Comparison of ENCODE assay signal across 28 cellular contexts in the genomic region with DNA sequence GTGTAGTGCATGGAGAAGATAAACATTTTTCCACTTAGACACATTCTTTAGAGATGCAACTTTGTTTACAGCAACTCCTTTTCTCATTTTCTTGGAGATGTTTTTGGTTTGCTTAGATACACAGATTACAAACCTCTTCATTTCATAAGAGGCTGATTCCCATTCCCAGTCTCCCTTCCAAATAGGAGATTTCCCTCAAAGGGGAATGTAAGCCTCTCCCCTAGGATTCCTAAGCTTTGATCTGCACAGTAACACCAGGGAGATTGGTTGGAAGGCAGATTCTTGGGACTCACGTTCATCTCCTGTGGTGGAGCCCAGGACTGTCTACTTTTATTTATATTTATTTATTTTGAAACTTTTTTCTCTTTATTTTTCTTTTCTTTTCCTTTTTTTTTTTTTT.
DNase-seq lines count a peak whose midpoint lies in the region; ATAC-seq and TF ChIP-seq lines count a peak whose summit lies in the region.
"Had no signal": no experiment of that assay in that cellular context is flagged by ENCODE, and none has a peak within 500 bp of the region (broad histone marks: within the 10 kb centered on the region; RNA-seq: fewer than 3 reads in every experiment).

No MANE protein-coding gene starts in this region.

- DNase-seq in DND-41 (no peak), Karpas-422 (no peak), trophoblast cell (peak; percentile 7 to 52), NCI-H146 treated with DMSO at 0.1 percent for 48 hours (lab: John Stamatoyannopoulos, UW; ENCODE audit: unreplicated experiment) (no peak), dorsolateral prefrontal cortex (no peak)
- DNase-seq in effector memory CD8-positive, alpha-beta T cell, result no peak
- no peak for DNase-seq in activated T-cell treated with anti-CD3 and anti-CD28 coated beads, Interleukin-2, amount 50 U/mL, for 48 hours
- DNase-seq: activated CD4-positive, alpha-beta memory T cell treated with anti-CD3 and anti-CD28 coated beads for 36 hours; activated naive CD4-positive, alpha-beta T cell treated with Interleukin-2 at 50 U/mL for 16 hours; activated T-cell treated with anti-CD3 and anti-CD28 coated beads, Interleukin-2, amount 50 U/mL, for 1 hour; aorta; caudate nucleus; COR-L47; EL; foreskin keratinocyte; midbrain; MV-4-11; NCI-H187 treated with DMSO at 0.1 percent for 48 hours; NCI-H345; nephron progenitor cell; SJCRH30; stimulated activated CD4-positive, alpha-beta T cell treated with anti-CD3 and anti-CD28 coated beads, Interleukin-2, amount 100 ng/mL, for 24 hours; stimulated activated naive CD4-positive, alpha-beta T cell; T-helper 17 cell had no signal

- H3K4me3 Mint-ChIP-seq in effector memory CD8-positive, alpha-beta T cell, result peak overlapping the region; percentile 15 to 45
- H3K4me3 Mint-ChIP-seq: activated CD4-positive, alpha-beta memory T cell treated with anti-CD3 and anti-CD28 coated beads for 36 hours; nephron progenitor cell; T-helper 17 cell had no signal

- H4K8ac ChIP-seq in trophoblast cell (ENCODE audit: low read depth, low read length), result no peak overlapping the region

- no peak overlapping the region for H4K91ac ChIP-seq in trophoblast cell (ENCODE audit: low read depth, low read length)

- no peak overlapping the region for H2BK5ac ChIP-seq in trophoblast cell (ENCODE audit: low read depth, low read length, poor library complexity)

- H2BK120ac ChIP-seq in trophoblast cell (ENCODE audit: insufficient read depth, low read length, poor library complexity), result no peak overlapping the region

- H3K4me3 ChIP-seq in DND-41 (ENCODE audit: low read depth in 1 of 2, low read length in 2 of 2) (no peak overlapping the region), Karpas-422 (ENCODE audit: low read length) (no peak overlapping the region), trophoblast cell (ENCODE audit: low read depth, low read length) (no peak overlapping the region), dorsolateral prefrontal cortex (no peak overlapping the region)
- H3K4me3 ChIP-seq: prostate gland, SJCRH30, thoracic aorta had no signal

- H3K27me3 ChIP-seq in DND-41 (ENCODE audit: insufficient read depth, low read length, poor library complexity), result no peaks in the 10 kb centered on the region
- H3K27me3 ChIP-seq in Karpas-422 (ENCODE audit: low read length), result no peaks in the 10 kb centered on the region
- H3K27me3 ChIP-seq in trophoblast cell (ENCODE audit: insufficient read depth, low read length), result no peaks in the 10 kb centered on the region
- no peaks in the 10 kb centered on the region for H3K27me3 ChIP-seq in dorsolateral prefrontal cortex
- H3K27me3 ChIP-seq: foreskin keratinocyte, SJCRH30 had no signal

- H3K36me3 Mint-ChIP-seq in effector memory CD8-positive, alpha-beta T cell (ENCODE audit: insufficient read depth), result peaks cover 7% of the 10 kb centered on the region

- H2AFZ ChIP-seq in DND-41 (ENCODE audit: low read depth, low read length) (no peak overlapping the region), Karpas-422 (ENCODE audit: low read length) (no peak overlapping the region), trophoblast cell (ENCODE audit: insufficient read depth, low read length, poor library complexity) (no peak overlapping the region)

- H3K27ac ChIP-seq in DND-41 (ENCODE audit: low read length) (0 out of 2 replicates have a peak overlapping the region, but pooled peaks have one; percentile 3), Karpas-422 (ENCODE audit: low read length) (peak overlapping the region; percentile 52; the same call in 1 of the 2 replicates), trophoblast cell (ENCODE audit: low read depth, low read length) (no peak overlapping the region), dorsolateral prefrontal cortex (no peak overlapping the region)
- H3K27ac ChIP-seq: epithelial cell of prostate, foreskin keratinocyte, KMS-11, prostate gland, SJCRH30, thoracic aorta had no signal

- H3K4ac ChIP-seq in trophoblast cell (ENCODE audit: low read depth, low read length), result no peak overlapping the region

- H4K20me1 ChIP-seq in DND-41 (ENCODE audit: insufficient read depth, low read length) (no peaks in the 10 kb centered on the region), Karpas-422 (ENCODE audit: insufficient read depth, low read depth, low read length) (no peaks in the 10 kb centered on the region)

- H3K79me2 ChIP-seq in DND-41 (ENCODE audit: insufficient read depth, low read length), result no peaks in the 10 kb centered on the region
- H3K79me2 ChIP-seq in Karpas-422 (ENCODE audit: low read length), result peaks cover 68% of the 10 kb centered on the region
- H3K79me2 ChIP-seq in trophoblast cell (ENCODE audit: control insufficient read depth, insufficient read depth, low read length, poor library complexity), result no peaks in the 10 kb centered on the region

- H3K9me3 Mint-ChIP-seq in effector memory CD8-positive, alpha-beta T cell, result no peaks in the 10 kb centered on the region

- H3K36me3 ChIP-seq in DND-41 (ENCODE audit: insufficient read depth, low read length) (no peaks in the 10 kb centered on the region), Karpas-422 (ENCODE audit: insufficient read depth, low read length) (no peaks in the 10 kb centered on the region), trophoblast cell (ENCODE audit: control insufficient read depth in 1 of 2, insufficient read depth in 2 of 2, low read length in 2 of 2) (no peaks in the 10 kb centered on the region)
- H3K36me3 ChIP-seq: prostate gland, SJCRH30, thoracic aorta had no signal

- no CpG with 5 or more reads among the region's 1 CpG for WGBS in trophoblast cell (ENCODE audit: extremely low coverage, insufficient coverage, insufficient read length)

- H3K4me1 Mint-ChIP-seq in effector memory CD8-positive, alpha-beta T cell (ENCODE audit: low read depth in 2 of 2), result peaks cover 36 to 53% of the 10 kb centered on the region in 2 donors

- no peak for ATAC-seq in DND-41 (ENCODE audit: insufficient read depth, low read depth)
- no peak for ATAC-seq in effector memory CD8-positive, alpha-beta T cell (replicated peaks)
- ATAC-seq: foreskin keratinocyte, T-helper 17 cell had no signal

- H3K18ac ChIP-seq in trophoblast cell (ENCODE audit: low read length), result no peak overlapping the region

- no peak overlapping the region for H4K12ac ChIP-seq in trophoblast cell (ENCODE audit: low read depth, low read length)

- no peak overlapping the region for H2BK12ac ChIP-seq in trophoblast cell (ENCODE audit: low read length)

- H3K9me2 ChIP-seq in Karpas-422 (replicated peaks; ENCODE audit: insufficient read depth, low read length), result no peaks in the 10 kb centered on the region

- intact Hi-C loops in dorsolateral prefrontal cortex (cut with DNase I), result no loop called here

- no peak overlapping the region for H2AK5ac ChIP-seq in trophoblast cell (ENCODE audit: low read length)

- no peak overlapping the region for H3K4me2 ChIP-seq in DND-41 (ENCODE audit: insufficient read depth, low read length)
- H3K4me2 ChIP-seq in Karpas-422 (ENCODE audit: low read depth, low read length, poor library complexity, severe bottlenecking), result no peak overlapping the region
- no peak overlapping the region for H3K4me2 ChIP-seq in trophoblast cell (ENCODE audit: low read length)
- H3K4me2 ChIP-seq: KMS-11 had no signal

- H3K4me1 ChIP-seq in DND-41 (ENCODE audit: insufficient read depth, low read length) (peaks cover 54% of the 10 kb centered on the region), Karpas-422 (ENCODE audit: low read length) (peaks cover 43% of the 10 kb centered on the region), trophoblast cell (ENCODE audit: control insufficient read depth in 1 of 2, insufficient read depth in 2 of 2, low read length in 2 of 2) (peaks cover 0 to 1% of the 10 kb centered on the region in 2 experiments)
- H3K4me1 ChIP-seq: prostate gland had no signal

- H3K14ac ChIP-seq in trophoblast cell (ENCODE audit: low read length), result no peak overlapping the region

- no peaks in the 10 kb centered on the region for H3K27me3 Mint-ChIP-seq in effector memory CD8-positive, alpha-beta T cell
- H3K27me3 Mint-ChIP-seq: activated CD4-positive, alpha-beta memory T cell treated with anti-CD3 and anti-CD28 coated beads for 36 hours; T-helper 17 cell had no signal

- TF ChIP-seq CTCF in DND-41 (IDR thresholded peaks at IDR 0.05; ENCODE audit: borderline replicate concordance, extremely low read depth, low read length, poor library complexity, severe bottlenecking) (no peak), dorsolateral prefrontal cortex (IDR thresholded peaks at IDR 0.05 in 54 of 56, conservative IDR thresholded peaks at IDR 0.05 in 2 of 56; ENCODE audit: low read depth in 1 of 56, partially characterized antibody in 56 of 56) (no peak)

- H3K9ac ChIP-seq in DND-41 (ENCODE audit: low read depth, low read length) (no peak overlapping the region), Karpas-422 (ENCODE audit: low read length) (no peak overlapping the region), trophoblast cell (ENCODE audit: low read length) (no peak overlapping the region)
- H3K9ac ChIP-seq: KMS-11 had no signal

- H3K9me3 ChIP-seq in DND-41 (ENCODE audit: insufficient read depth, low read length, severe bottlenecking), result peaks cover 6% of the 10 kb centered on the region
- H3K9me3 ChIP-seq in Karpas-422 (ENCODE audit: low read length), result no peaks in the 10 kb centered on the region; the same call in 1 of the 2 replicates
- no peaks in the 10 kb centered on the region for H3K9me3 ChIP-seq in trophoblast cell (ENCODE audit: insufficient read depth, low read depth, low read length)
- H3K9me3 ChIP-seq: prostate gland, SJCRH30, thoracic aorta had no signal

- peak overlapping the region in 1 of 2 donors; percentile 77 for H3K27ac Mint-ChIP-seq in effector memory CD8-positive, alpha-beta T cell
- H3K27ac Mint-ChIP-seq: activated CD4-positive, alpha-beta memory T cell treated with anti-CD3 and anti-CD28 coated beads for 36 hours; nephron progenitor cell; T-helper 17 cell had no signal

- no peaks in the 10 kb centered on the region for H3K79me1 ChIP-seq in trophoblast cell (ENCODE audit: low read length)

- H3K23ac ChIP-seq in trophoblast cell (ENCODE audit: low read length), result no peak overlapping the region

Comparison
In these comparisons a context has a peak if more than half of its experiments do, and no peak if none do; other contexts are left out.
1. DNase-seq: peak in trophoblast cell (2 of 2); none in DND-41 (single experiment), Karpas-422 (single experiment), effector memory CD8-positive, alpha-beta T cell (0 of 3), NCI-H146 treated with DMSO at 0.1 percent for 48 hours (single experiment), activated T-cell treated with anti-CD3 and anti-CD28 coated beads, Interleukin-2, amount 50 U/mL, for 48 hours (0 of 2) and dorsolateral prefrontal cortex (0 of 10).
2. H3K27ac ChIP-seq: peak in DND-41 (single experiment) and Karpas-422 (single experiment); none in trophoblast cell (single experiment) and dorsolateral prefrontal cortex (0 of 59).